In genomic region chr17:30693772-30694171, GRCh38 we compare ENCODE assay signal across 1 cellular context.
A peak's percentile ranks its signal among the peaks of the same experiment; 100 is the strongest.
TF ChIP-seq lines count a peak whose summit lies in the region.
"Not testable (repeated sequence)": the region's sequence is repeated elsewhere in the genome, so short reads cannot be mapped to it uniquely, and the experiment has no call there.

No MANE protein-coding gene starts in this region.

TF ChIP-seq in K562, 482 proteins besides CTCF, POLR2A, EP300 and RAD21 (continued from another document):
- peak; percentile 28; the same call in 1 of the 2 replicates for TF ChIP-seq CTBP1 (IDR thresholded peaks at IDR 0.05; ENCODE audit: borderline replicate concordance)
- 0 out of 2 replicates have a peak, but pooled peaks have one; percentile 34 for TF ChIP-seq HDAC2 (IDR thresholded peaks at IDR 0.05)
- TF ChIP-seq PKNOX1 (IDR thresholded peaks at IDR 0.05): peak; percentile 69
- TF ChIP-seq GATAD2A (IDR thresholded peaks at IDR 0.05): 0 out of 2 replicates have a peak, but pooled peaks have one; percentile 26
- TF ChIP-seq EGR1 (conservative IDR thresholded peaks at IDR 0.05): peak; percentile 53
- TF ChIP-seq PBX2 (CRISPR knock-in tag; IDR thresholded peaks at IDR 0.05; ENCODE audit: low read depth): not testable (repeated sequence)
- peak; percentile 43; the same call in 1 of the 2 replicates for TF ChIP-seq PBX2 (tag; conservative IDR thresholded peaks at IDR 0.05; ENCODE audit: low read depth)
TF ChIP-seq in K562: peak in this region for 12; not testable (repeated sequence) for 470.
